Comparison of ENCODE assay signal across 8 cellular contexts in the genomic region with DNA sequence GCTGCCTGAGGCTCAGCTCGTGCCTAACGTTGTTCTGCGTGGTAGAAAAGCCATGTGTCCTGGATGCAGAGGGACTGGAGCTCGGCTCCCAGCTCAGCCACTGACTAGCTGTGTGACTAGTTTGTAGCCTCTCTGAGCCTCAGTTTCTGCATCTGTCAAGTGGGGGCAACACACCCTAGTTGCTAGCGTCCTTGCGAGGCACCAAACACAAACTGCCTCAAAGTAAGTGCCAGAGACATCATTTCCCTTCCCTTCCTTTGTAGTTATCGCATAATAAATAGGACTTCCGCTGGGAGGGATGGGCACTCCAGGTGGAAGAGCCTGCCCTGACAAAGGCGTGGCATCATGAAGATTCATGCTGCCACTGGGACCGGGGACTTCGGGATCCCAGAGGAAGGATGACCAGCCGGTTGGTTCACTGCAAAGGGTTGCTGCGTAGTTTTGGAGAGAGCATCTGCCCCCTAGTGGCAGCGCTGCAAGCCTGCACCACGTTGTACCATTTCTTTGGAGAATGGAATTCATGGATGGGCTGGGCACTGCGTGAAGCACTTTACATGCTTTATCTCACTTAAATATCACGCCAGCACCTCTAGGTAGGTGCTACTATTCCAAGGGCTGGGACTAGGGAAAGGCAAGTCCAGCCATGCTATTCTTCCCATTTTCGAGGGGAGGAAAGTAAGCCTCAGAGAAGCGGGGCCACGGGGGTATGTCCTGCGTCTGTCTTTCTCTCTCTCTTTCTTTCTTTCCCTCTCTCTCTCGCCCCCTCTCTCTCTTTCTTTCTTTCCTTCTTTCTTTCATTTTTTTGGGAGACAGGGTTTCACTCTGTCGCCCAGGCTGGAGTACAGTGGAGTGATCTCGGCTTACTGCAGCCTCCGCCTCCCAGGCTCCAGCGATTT. TPM values are rescaled to one million over a fixed set of nuclear protein-coding genes. Genes with fewer than 3 reads are reported as not detected.
DNase-seq lines count a peak whose midpoint lies in the region; ATAC-seq and TF ChIP-seq lines count a peak whose summit lies in the region.

No MANE protein-coding gene starts in this region.

- no peak overlapping the region for H3K27ac ChIP-seq in neutrophil
- no peak overlapping the region for H3K27ac ChIP-seq in suprapubic skin

- no peak for TF ChIP-seq EP300 in suprapubic skin (IDR thresholded peaks at IDR 0.05)

- DNase-seq in AG09319 (ENCODE audit: extremely low read depth, low read depth) (peak; percentile 19), HuH-7 (ENCODE audit: low spot score) (peak; percentile 84), OCI-M2 (lab: John Stamatoyannopoulos, UW; ENCODE audit: unreplicated experiment) (peak; percentile 7), fibroblast of pulmonary artery (ENCODE audit: low read depth) (peak; percentile 77), suprapubic skin (ENCODE audit: low spot score in 2 of 2) (no peak)
- DNase-seq in activated T-cell treated with anti-CD3 and anti-CD28 coated beads, Interleukin-2, amount 50 U/mL, for 48 hours: peak; percentile 75 to 76

- no peak overlapping the region for H3K4me3 ChIP-seq in fibroblast of pulmonary artery (replicated peaks; ENCODE audit: low read depth, low read length)
- no peak overlapping the region for H3K4me3 ChIP-seq in neutrophil (ENCODE audit: low read depth in 1 of 2, low read length in 1 of 2)
- no peak overlapping the region for H3K4me3 ChIP-seq in suprapubic skin

- H3K9me3 ChIP-seq in neutrophil (no peaks in the 10 kb centered on the region), suprapubic skin (no peaks in the 10 kb centered on the region)

- H3K27me3 ChIP-seq in neutrophil (peaks cover 12% of the 10 kb centered on the region), suprapubic skin (peaks cover 24% of the 10 kb centered on the region)

- TF ChIP-seq CTCF in AG09319 (IDR thresholded peaks at IDR 0.05; ENCODE audit: low read depth, low read length): peak; percentile 100
- peak; percentile 99 for TF ChIP-seq CTCF in fibroblast of pulmonary artery (IDR thresholded peaks at IDR 0.05; ENCODE audit: low read length, missing control alignments)
- peak; percentile 93 for TF ChIP-seq CTCF in neutrophil (IDR thresholded peaks at IDR 0.05)
- TF ChIP-seq CTCF in suprapubic skin (IDR thresholded peaks at IDR 0.05): peak; percentile 82 to 96

- H3K4me1 ChIP-seq in neutrophil (ENCODE audit: control insufficient read depth in 1 of 2, insufficient read depth in 1 of 2, low read depth in 1 of 2, low read length in 1 of 2): no peaks in the 10 kb centered on the region
- H3K4me1 ChIP-seq in suprapubic skin: peaks cover 12% of the 10 kb centered on the region

- ATAC-seq in GM18907 (IDR thresholded peaks at IDR 0.05; ENCODE audit: unreplicated experiment): peak; percentile 63

- H3K36me3 ChIP-seq in neutrophil (no peaks in the 10 kb centered on the region), suprapubic skin (no peaks in the 10 kb centered on the region)

- WGBS in suprapubic skin: 26% methylated on average over 19 of the region's 26 CpGs

- no peak for TF ChIP-seq POLR2A in suprapubic skin (IDR thresholded peaks at IDR 0.05)

RNA-seq across cellular contexts. Expression of gene CCDC197, which starts 4.6 kb away (rescaled TPM):
- total RNA-seq in suprapubic skin: not detected

RNA-seq across cellular contexts. Expression of gene OTUB2, which starts 24.4 kb away (rescaled TPM):
- 10 to 100 TPM in 3 of 4 donors, 1 to 10 TPM in 1; 7.2 to 35.5 (median 14.3) TPM for total RNA-seq in suprapubic skin

RNA-seq across cellular contexts. Expression of gene ASB2, which starts 25.4 kb away (rescaled TPM):
- total RNA-seq in suprapubic skin: 1 to 10 TPM in 2 of 4 donors, under 1 TPM in 2; 0.79 to 2.5 (median 0.95) TPM

Comparison
In these comparisons a context has a peak if more than half of its experiments do, and no peak if none do; other contexts are left out.
1. DNase-seq: peak in AG09319 (single experiment), HuH-7 (single experiment), OCI-M2 (single experiment), activated T-cell treated with anti-CD3 and anti-CD28 coated beads, Interleukin-2, amount 50 U/mL, for 48 hours (2 of 2) and fibroblast of pulmonary artery (single experiment); none in suprapubic skin (0 of 2).
2. Peak in every context shown above with its lines, with median percentiles within 50 percentile points of each other: CTCF ChIP-seq.